9 cellular contexts compared by ENCODE assay signal in genomic region chr5:42400474-42400873, GRCh38. TPM values are rescaled to one million over a fixed set of nuclear protein-coding genes. Genes with fewer than 3 reads are reported as not detected.
"Had no signal": no experiment of that assay in that cellular context is flagged by ENCODE, and none has a peak within 500 bp of the region (broad histone marks: within the 10 kb centered on the region; RNA-seq: fewer than 3 reads in every experiment).

No MANE protein-coding gene starts in this region.

- H2AFZ ChIP-seq: GM23248 had no signal

- H3K4me1 ChIP-seq: HAP-1 had no signal

- H3K27ac ChIP-seq: GM23248, HL-60 had no signal

- H3K9ac ChIP-seq: GM23248 had no signal

- H3K36me3 ChIP-seq: HAP-1 had no signal

- H3K4me3 ChIP-seq: GM23248, HAP-1 had no signal

- DNase-seq: GM23248, GOT3, H7, HFFc6, KG1 had no signal

- ATAC-seq: HCT116 had no signal

- H3K9me3 ChIP-seq: HAP-1 had no signal

RNA-seq across cellular contexts. Expression of gene GHR, which starts 22.8 kb away (rescaled TPM):
- polyA plus RNA-seq: IgD-negative memory B cell had no signal
